Comparison of ENCODE assay signal across 26 cellular contexts in genomic region chr11:20081336-20081735, GRCh38.
"Had no signal": no experiment of that assay in that cellular context is flagged by ENCODE, and none has a peak within 500 bp of the region (broad histone marks: within the 10 kb centered on the region; RNA-seq: fewer than 3 reads in every experiment).

No MANE protein-coding gene starts in this region.

- DNase-seq: kidney glomerular epithelial cell; left colon; left lung; lower lobe of right lung; mammary epithelial cell; mesenchymal stem cell; naive thymus-derived CD8-positive, alpha-beta T cell; nucleus accumbens; pancreas; posterior cingulate gyrus; retina; right cardiac atrium; stimulated activated CD4-positive, alpha-beta T cell treated with anti-CD3 and anti-CD28 coated beads, Interleukin-12 subunit alpha, Interleukin-12 subunit beta, amount 100 ng/mL, for 4 hours; stimulated activated CD4-positive, alpha-beta T cell treated with anti-CD3 and anti-CD28 coated beads, Interleukin-15, amount 100 ng/mL, for 24 hours; stimulated activated CD4-positive, alpha-beta T cell treated with anti-CD3 and anti-CD28 coated beads, Interleukin-2, amount 100 ng/mL, for 24 hours; stimulated activated CD4-positive, alpha-beta T cell treated with anti-CD3 and anti-CD28 coated beads, Interleukin-4, amount 100 ng/mL, for 1 hour; stimulated activated naive B cell treated with anti-CD40 and anti-IgM and Interleukin-4, amounts not matched to agents 10 μg/mL and 1 μg/mL and 100 μg/mL, for 72 hours; stimulated activated naive CD8-positive, alpha-beta T cell treated with anti-CD3 and anti-CD28 coated beads, Interleukin-15, Interleukin-2, amounts not matched to agents 100 U/mL and 50 U/mL, for 24 hours; stomach; testis; thyroid gland; transverse colon; upper lobe of left lung had no signal

- H3K36me3 ChIP-seq: prostate gland had no signal

- H3K27ac ChIP-seq: left lung, lower lobe of right lung, pancreas, prostate gland, skin epidermis, stomach, testis, thyroid gland, transverse colon, upper lobe of left lung, vagina had no signal

- H3K9me3 ChIP-seq: left lung, lower lobe of right lung, pancreas, prostate gland, stomach, testis, thyroid gland, transverse colon, upper lobe of left lung, vagina had no signal

- H3K4me1 ChIP-seq: left lung, lower lobe of right lung, pancreas, prostate gland, stomach, testis, transverse colon, upper lobe of left lung, vagina had no signal

- H3K27me3 ChIP-seq: left lung, pancreas, stomach, testis, thyroid gland, transverse colon, upper lobe of left lung, vagina had no signal

- H3K4me3 ChIP-seq: left lung, lower lobe of right lung, pancreas, prostate gland, skin epidermis, stomach, testis, thyroid gland, transverse colon, upper lobe of left lung, vagina had no signal
